Comparison of ENCODE assay signal across 28 cellular contexts in genomic region chr1:228048659-228049333, GRCh38. TPM values are rescaled to one million over a fixed set of nuclear protein-coding genes. Genes with fewer than 3 reads are reported as not detected.
"Had no signal": no experiment of that assay in that cellular context is flagged by ENCODE, and none has a peak within 500 bp of the region (broad histone marks: within the 10 kb centered on the region; RNA-seq: fewer than 3 reads in every experiment).

No MANE protein-coding gene starts in this region.

- H3K27ac ChIP-seq: foreskin keratinocyte, hepatocyte, left ventricle myocardium inferior, parathyroid adenoma, sigmoid colon, tibial artery had no signal

- H3K4me3 ChIP-seq: hepatocyte, left ventricle myocardium inferior, sigmoid colon, smooth muscle cell, tibial artery had no signal

- H3K4me1 ChIP-seq: foreskin keratinocyte, left ventricle myocardium inferior, parathyroid adenoma, sigmoid colon had no signal

- H3K4me3 Mint-ChIP-seq: activated naive CD4-positive, alpha-beta T cell treated with anti-CD3 and anti-CD28 coated beads, Interleukin-2, amount 50 U/mL, for 24 hours; brain; immature natural killer cell; natural killer cell treated with Interleukin-12 subunit alpha and Interleukin-12 subunit beta and Interleukin-15 and Interleukin-18, amount 100 ng/mL, for 72 hours; T-helper 1 cell treated with Interleukin-12 subunit alpha and Interleukin-12 subunit beta and Interleukin-4 antibody, amounts not matched to agents 30 μg/mL and 1 μg/mL, for 36 hours had no signal

- H3K9me3 Mint-ChIP-seq: natural killer cell treated with Interleukin-12 subunit alpha and Interleukin-12 subunit beta and Interleukin-15 and Interleukin-18, amount 100 ng/mL, for 72 hours had no signal

- H3K4me1 Mint-ChIP-seq: activated naive CD4-positive, alpha-beta T cell treated with anti-CD3 and anti-CD28 coated beads, Interleukin-2, amount 50 U/mL, for 24 hours; brain; immature natural killer cell had no signal

- DNase-seq: activated CD4-positive, alpha-beta T cell treated with anti-CD3 and anti-CD28 coated beads for 4 hours; activated CD4-positive, alpha-beta T cell treated with anti-CD3 and anti-CD28 coated beads, Interleukin-2, amount 50 U/mL, for 48 hours; activated CD4-positive, CD25-positive, alpha-beta regulatory T cell; activated gamma-delta T cell treated with Interleukin-2 at 50 U/mL for 16 hours; dermis blood vessel endothelial cell; effector CD8-positive, alpha-beta T cell; foreskin keratinocyte; immature natural killer cell; left ventricle myocardium inferior; mammary epithelial cell; sigmoid colon; stimulated activated CD4-positive, alpha-beta T cell treated with anti-CD3 and anti-CD28 coated beads, Interleukin-4, amount 100 ng/mL, for 1 hour; stimulated activated naive CD4-positive, alpha-beta T cell treated with Interleukin-2 at 50 U/mL for 16 hours; substantia nigra; T1000; tibial artery had no signal

- ATAC-seq: foreskin keratinocyte; natural killer cell treated with Interleukin-12 subunit alpha and Interleukin-12 subunit beta and Interleukin-15 and Interleukin-18, amount 100 ng/mL, for 72 hours; SK-N-SH treated with all-trans-retinoic acid at 6 μM for 48 hours had no signal

- H3K36me3 Mint-ChIP-seq: brain; immature natural killer cell; natural killer cell treated with Interleukin-12 subunit alpha and Interleukin-12 subunit beta and Interleukin-15 and Interleukin-18, amount 100 ng/mL, for 72 hours had no signal

- H3K9me3 ChIP-seq: left ventricle myocardium inferior, sigmoid colon, tibial artery had no signal

- H3K27ac Mint-ChIP-seq: activated naive CD4-positive, alpha-beta T cell treated with anti-CD3 and anti-CD28 coated beads, Interleukin-2, amount 50 U/mL, for 24 hours; immature natural killer cell; natural killer cell treated with Interleukin-12 subunit alpha and Interleukin-12 subunit beta and Interleukin-15 and Interleukin-18, amount 100 ng/mL, for 72 hours; T-helper 1 cell treated with Interleukin-12 subunit alpha and Interleukin-12 subunit beta and Interleukin-4 antibody, amounts not matched to agents 30 μg/mL and 1 μg/mL, for 36 hours had no signal

- H3K36me3 ChIP-seq: left ventricle myocardium inferior, sigmoid colon, tibial artery had no signal

RNA-seq across cellular contexts. Expression of gene WNT3A, which starts 42.0 kb away (rescaled TPM):
- total RNA-seq: aorta; cardiac septum; dermis blood vessel endothelial cell; left ventricle myocardium inferior; mammary epithelial cell; natural killer cell treated with Interleukin-12 subunit alpha and Interleukin-12 subunit beta and Interleukin-15 and Interleukin-18, amount 100 ng/mL, for 72 hours; renal cortical epithelial cell; sigmoid colon; urinary bladder had no signal
